ENCODE assay signal across 10 cellular contexts in the genomic region with DNA sequence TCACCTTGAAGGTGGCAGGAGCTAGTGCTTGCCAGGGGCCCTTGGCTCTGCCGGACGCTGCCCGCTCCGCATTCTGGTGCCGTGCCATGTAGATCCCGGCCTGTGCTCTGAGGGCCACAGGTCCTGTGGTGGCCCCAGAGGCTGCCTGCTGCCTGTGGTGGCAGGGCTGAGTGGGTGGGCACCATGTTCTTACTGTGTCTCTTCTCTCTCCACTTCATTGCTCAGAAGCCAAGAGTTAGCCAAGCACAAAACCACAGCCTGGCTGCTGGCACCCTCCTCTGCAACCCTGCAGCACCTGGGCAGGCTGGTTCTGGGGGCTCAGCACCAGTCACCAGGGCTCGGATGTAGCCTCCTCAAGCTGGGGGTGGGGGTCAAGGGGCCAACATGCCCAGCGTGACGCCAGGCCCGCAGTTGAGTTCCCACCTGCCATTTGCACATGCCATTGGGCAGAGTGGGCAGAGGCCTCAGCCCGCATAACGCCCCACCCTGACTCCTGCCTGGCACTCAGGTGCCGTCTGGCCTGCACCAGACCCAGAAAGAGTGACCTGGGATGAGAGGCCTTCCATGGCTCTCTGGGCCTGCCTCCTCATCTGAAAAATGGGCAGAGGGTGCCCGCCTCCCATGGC. TPM values are rescaled to one million over a fixed set of nuclear protein-coding genes. Genes with fewer than 3 reads are reported as not detected.
DNase-seq lines count a peak whose midpoint lies in the region; ATAC-seq and TF ChIP-seq lines count a peak whose summit lies in the region.
"Had no signal": no experiment of that assay in that cellular context is flagged by ENCODE, and none has a peak within 500 bp of the region (broad histone marks: within the 10 kb centered on the region; RNA-seq: fewer than 3 reads in every experiment).

No MANE protein-coding gene starts in this region.

- H3K36me3 ChIP-seq in duodenal mucosa (ENCODE audit: control insufficient read depth in 1 of 2, insufficient read depth in 2 of 2, low read length in 2 of 2): peaks cover 0 to 5% of the 10 kb centered on the region in 2 donors
- H3K36me3 ChIP-seq in rectal smooth muscle tissue (ENCODE audit: control insufficient read depth, insufficient read depth, low read length): no peaks in the 10 kb centered on the region

- no peaks in the 10 kb centered on the region for H3K27me3 ChIP-seq in duodenal mucosa (ENCODE audit: control insufficient read depth in 1 of 2, insufficient read depth in 2 of 2, low read length in 2 of 2)
- H3K27me3 ChIP-seq in rectal smooth muscle tissue (ENCODE audit: control insufficient read depth, insufficient read depth, low read length): no peaks in the 10 kb centered on the region

- H3K4me3 ChIP-seq in duodenal mucosa (ENCODE audit: low read depth in 1 of 2, low read length in 2 of 2) (no peak overlapping the region), rectal smooth muscle tissue (ENCODE audit: low read length) (no peak overlapping the region)
- H3K4me3 ChIP-seq: GM23338 had no signal

- H3K27ac ChIP-seq in duodenal mucosa (ENCODE audit: low read depth, low read length): peak overlapping the region; percentile 63
- H3K27ac ChIP-seq in rectal smooth muscle tissue (ENCODE audit: low read depth, low read length): peak overlapping the region; percentile 33

- in situ Hi-C loops in GM13977 (cut with MboI; ENCODE audit: low pct_unique_long_range_greater_than_20kb, low sequenced_read_pairs, unreplicated experiment): no loop called here

- ATAC-seq in HG03175 (IDR thresholded peaks at IDR 0.05; ENCODE audit: unreplicated experiment): peak; percentile 58

- H3K9me3 ChIP-seq in duodenal mucosa (ENCODE audit: control insufficient read depth in 1 of 2, low read length in 2 of 2): no peaks in the 10 kb centered on the region

- H3K4me1 ChIP-seq in duodenal mucosa (ENCODE audit: control insufficient read depth in 1 of 2, insufficient read depth in 2 of 2, low read length in 2 of 2): peaks cover 78 to 82% of the 10 kb centered on the region in 2 donors
- peaks cover 56% of the 10 kb centered on the region for H3K4me1 ChIP-seq in rectal smooth muscle tissue (ENCODE audit: control insufficient read depth, insufficient read depth, low read length)

- no peak for TF ChIP-seq CTCF in GM13977 (IDR thresholded peaks at IDR 0.05; ENCODE audit: extremely low read depth, insufficient read depth, missing control alignments)

- H3K9ac ChIP-seq in duodenal mucosa (ENCODE audit: low read depth in 1 of 2, low read length in 2 of 2): no peak overlapping the region
- no peak overlapping the region for H3K9ac ChIP-seq in rectal smooth muscle tissue (ENCODE audit: low read length)

- DNase-seq in Daoy (ENCODE audit: low read depth) (peak; percentile 14), AG08396 (ENCODE audit: low spot score) (no peak), GM13977 (ENCODE audit: low spot score) (no peak), C1 segment of cervical spinal cord (lab: John Stamatoyannopoulos, UW) (no peak), cortex of kidney (lab: John Stamatoyannopoulos, UW) (no peak)
- DNase-seq: retina had no signal

RNA-seq across cellular contexts. Expression of a gene that starts 16.3 kb away (rescaled TPM):
- total RNA-seq in Daoy (2014; rRNA removed; shearing (Covaris generic)): 13.9 TPM in 2 replicates
